ENCODE assay signal across 10 cellular contexts in the genomic region with DNA sequence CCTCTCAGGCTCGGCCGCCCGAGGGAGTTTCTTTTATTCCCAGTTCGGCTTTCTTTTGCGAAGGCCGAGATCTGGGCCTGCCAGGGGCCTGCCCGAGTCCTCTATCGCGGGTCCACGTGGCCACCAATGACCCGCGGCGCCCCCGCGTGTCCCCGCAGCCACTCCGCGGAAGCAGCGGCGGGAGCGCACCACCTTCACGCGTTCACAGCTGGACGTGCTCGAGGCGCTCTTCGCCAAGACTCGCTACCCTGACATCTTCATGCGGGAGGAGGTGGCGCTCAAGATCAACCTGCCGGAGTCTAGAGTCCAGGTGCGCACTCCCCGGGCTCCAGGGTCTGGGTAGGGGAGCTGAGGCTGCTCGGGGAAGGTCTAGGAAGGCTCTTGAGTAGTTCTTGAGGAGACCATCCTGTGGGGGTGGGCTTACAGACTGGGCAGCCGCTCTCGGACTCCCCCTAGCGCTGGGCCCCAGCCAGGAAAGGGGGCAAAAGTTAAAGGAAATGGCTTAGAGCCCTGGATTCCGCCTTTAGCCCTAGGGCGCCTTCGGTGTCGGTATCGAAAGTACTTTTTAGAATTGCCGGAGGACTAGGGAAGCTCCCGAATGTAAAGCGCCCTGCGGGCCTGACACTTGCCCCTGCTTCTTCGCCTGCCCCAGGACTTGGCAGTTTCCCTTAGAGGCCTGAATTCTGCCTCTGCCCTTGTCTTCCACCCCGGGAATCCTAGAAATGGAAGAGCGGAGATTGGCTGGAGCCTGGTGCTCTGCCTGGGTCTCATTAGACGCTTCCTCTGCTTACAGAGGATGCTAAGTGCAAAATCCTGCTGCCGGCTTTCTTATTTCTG. TPM values are rescaled to one million over a fixed set of nuclear protein-coding genes. Genes with fewer than 3 reads are reported as not detected.
A peak's percentile ranks its signal among the peaks of the same experiment; 100 is the strongest.
DNase-seq lines count a peak whose midpoint lies in the region; ATAC-seq lines count a peak whose summit lies in the region.
"Had no signal": no experiment of that assay in that cellular context is flagged by ENCODE, and none has a peak within 500 bp of the region (broad histone marks: within the 10 kb centered on the region; RNA-seq: fewer than 3 reads in every experiment).

No MANE protein-coding gene starts in this region.

- peak; percentile 4 for ATAC-seq in activated CD4-positive, alpha-beta T cell treated with anti-CD3 and anti-CD28 coated beads for 36 hours
- ATAC-seq in stimulated activated naive CD8-positive, alpha-beta T cell treated with anti-CD3 and anti-CD28 coated beads, Interleukin-15, Interleukin-2, amounts not matched to agents 100 U/mL and 50 U/mL, for 24 hours, result no peak

- POLR2A ChIA-PET in activated CD4-positive, alpha-beta T cell treated with anti-CD3 and anti-CD28 coated beads for 36 hours (lab: Charles Lee), result interaction anchor here (0.6 kb wide), 1 partner anchor 30 kb away, joined by 5 read pairs; no protein-coding TSS in a partner anchor

- DNase-seq in activated CD4-positive, alpha-beta T cell treated with anti-CD3 and anti-CD28 coated beads for 36 hours, result peak; percentile 61
- no peak for DNase-seq in activated CD4-positive, alpha-beta T cell treated with anti-CD3 and anti-CD28 coated beads, Interleukin-2, amount 50 U/mL, for 4 hours
- DNase-seq in activated T-cell treated with anti-CD3 and anti-CD28 coated beads, Interleukin-2, amount 50 U/mL, for 48 hours, result peak; percentile 65 to 69
- DNase-seq in iPS-NIHi11 (ENCODE audit: low spot score) (peak; percentile 55), NCI-H128 (lab: John Stamatoyannopoulos, UW; ENCODE audit: unreplicated experiment) (no peak), DMS153 treated with DMSO at 0.1 percent for 48 hours (lab: John Stamatoyannopoulos, UW; ENCODE audit: unreplicated experiment) (no peak), Karpas-422 (no peak)
- peak; percentile 62 for DNase-seq in stimulated activated naive CD8-positive, alpha-beta T cell treated with anti-CD3 and anti-CD28 coated beads, Interleukin-15, Interleukin-2, amounts not matched to agents 100 U/mL and 50 U/mL, for 24 hours
- DNase-seq: ACHN, PC-9 had no signal

- no peaks in the 10 kb centered on the region for H3K27me3 ChIP-seq in Karpas-422 (ENCODE audit: low read length)

- H3K4me2 ChIP-seq in Karpas-422 (ENCODE audit: low read depth, low read length, poor library complexity, severe bottlenecking), result no peak overlapping the region
- H3K4me2 ChIP-seq: PC-9 had no signal

- H3K4me1 Mint-ChIP-seq in activated CD4-positive, alpha-beta T cell treated with anti-CD3 and anti-CD28 coated beads for 36 hours, result peaks cover 73% of the 10 kb centered on the region

- H3K9ac ChIP-seq in Karpas-422 (ENCODE audit: low read length), result no peak overlapping the region

- H3K9me3 ChIP-seq in Karpas-422 (ENCODE audit: low read length), result no peaks in the 10 kb centered on the region

- 0 out of 2 replicates have a peak, but pooled peaks cover 4% of the 10 kb centered on the region for H3K36me3 ChIP-seq in Karpas-422 (ENCODE audit: insufficient read depth, low read length)

- no peaks in the 10 kb centered on the region for H4K20me1 ChIP-seq in Karpas-422 (ENCODE audit: insufficient read depth, low read depth, low read length)

- no peak overlapping the region for H3K27ac Mint-ChIP-seq in activated CD4-positive, alpha-beta T cell treated with anti-CD3 and anti-CD28 coated beads for 36 hours

- peaks cover 23% of the 10 kb centered on the region for H3K4me1 ChIP-seq in Karpas-422 (ENCODE audit: low read length)

- no peaks in the 10 kb centered on the region for H3K36me3 Mint-ChIP-seq in activated CD4-positive, alpha-beta T cell treated with anti-CD3 and anti-CD28 coated beads for 36 hours (ENCODE audit: low read depth)

- H3K9me2 ChIP-seq in Karpas-422 (replicated peaks; ENCODE audit: insufficient read depth, low read length), result no peaks in the 10 kb centered on the region

- intact Hi-C loops in activated CD4-positive, alpha-beta T cell treated with anti-CD3 and anti-CD28 coated beads for 36 hours (cut with DNase I, micrococcal nuclease), result loop anchor here (5.0 to 10.0 kb wide), 6 partner anchors 267 to 788 kb away; a partner anchor contains a TSS

- H3K4me3 Mint-ChIP-seq in activated CD4-positive, alpha-beta T cell treated with anti-CD3 and anti-CD28 coated beads for 36 hours, result peak overlapping the region; percentile 36

- no peaks in the 10 kb centered on the region for H3K9me3 Mint-ChIP-seq in activated CD4-positive, alpha-beta T cell treated with anti-CD3 and anti-CD28 coated beads for 36 hours (ENCODE audit: low read depth)

- H3K4me3 ChIP-seq in Karpas-422 (ENCODE audit: low read length), result no peak overlapping the region
- H3K4me3 ChIP-seq: PC-9 had no signal

- no peak overlapping the region for H3K27ac ChIP-seq in Karpas-422 (ENCODE audit: low read length)
- H3K27ac ChIP-seq: PC-9 had no signal

- peaks cover 79% of the 10 kb centered on the region for H3K27me3 Mint-ChIP-seq in activated CD4-positive, alpha-beta T cell treated with anti-CD3 and anti-CD28 coated beads for 36 hours

- CTCF ChIA-PET in activated CD4-positive, alpha-beta T cell treated with anti-CD3 and anti-CD28 coated beads for 36 hours (lab: Charles Lee), result interaction anchor here (0.6 to 0.7 kb wide), 4 partner anchors 43 to 1341 kb away, joined by 3 to 4 read pairs (median 3); no protein-coding TSS in a partner anchor

- peaks cover 14% of the 10 kb centered on the region for H3K79me2 ChIP-seq in Karpas-422 (ENCODE audit: low read length)

- no peak overlapping the region for H2AFZ ChIP-seq in Karpas-422 (ENCODE audit: low read length)
- H2AFZ ChIP-seq: PC-9 had no signal

RNA-seq across cellular contexts. Expression of a gene that starts 3.5 kb away (rescaled TPM):
- not detected for total RNA-seq in activated CD4-positive, alpha-beta T cell treated with anti-CD3 and anti-CD28 coated beads for 36 hours
- 1.9 and 6.4 TPM in 2 replicates for total RNA-seq in Karpas-422 (2014; rRNA removed; shearing (Covaris generic); ENCODE audit: low replicate concordance)

Comparison
In these comparisons a context has a peak if more than half of its experiments do, and no peak if none do; other contexts are left out.
1. DNase-seq: peak in activated CD4-positive, alpha-beta T cell treated with anti-CD3 and anti-CD28 coated beads for 36 hours (single experiment), activated T-cell treated with anti-CD3 and anti-CD28 coated beads, Interleukin-2, amount 50 U/mL, for 48 hours (2 of 2), iPS-NIHi11 (single experiment) and stimulated activated naive CD8-positive, alpha-beta T cell treated with anti-CD3 and anti-CD28 coated beads, Interleukin-15, Interleukin-2, amounts not matched to agents 100 U/mL and 50 U/mL, for 24 hours (single experiment); none in activated CD4-positive, alpha-beta T cell treated with anti-CD3 and anti-CD28 coated beads, Interleukin-2, amount 50 U/mL, for 4 hours (0 of 2), NCI-H128 (single experiment), DMS153 treated with DMSO at 0.1 percent for 48 hours (single experiment) and Karpas-422 (single experiment).